In genomic region chr7:158856883-158857668, GRCh38 we compare ENCODE assay signal across 8 cellular contexts. TPM values are rescaled to one million over a fixed set of nuclear protein-coding genes. Genes with fewer than 3 reads are reported as not detected.
DNase-seq lines count a peak whose midpoint lies in the region; ATAC-seq, FAIRE-seq and TF ChIP-seq lines count a peak whose summit lies in the region.

No MANE protein-coding gene starts in this region.

- H3K4me1 ChIP-seq in DND-41 (ENCODE audit: insufficient read depth, low read length), result peaks cover 45% of the 10 kb centered on the region
- H3K4me1 ChIP-seq in OCI-LY3 (ENCODE audit: low read length), result peaks cover 12% of the 10 kb centered on the region; the same call in 1 of the 2 replicates
- no peaks in the 10 kb centered on the region for H3K4me1 ChIP-seq in esophagus (ENCODE audit: control insufficient read depth in 2 of 2, insufficient read depth in 2 of 2, low read length in 1 of 2)
- H3K4me1 ChIP-seq in pancreas, result peaks cover 0 to 10% (median 9%) of the 10 kb centered on the region in 3 donors

- H4K20me1 ChIP-seq in DND-41 (ENCODE audit: insufficient read depth, low read length) (no peaks in the 10 kb centered on the region), OCI-LY3 (ENCODE audit: insufficient read depth, low read length) (no peaks in the 10 kb centered on the region)

- H3K4me2 ChIP-seq in DND-41 (ENCODE audit: insufficient read depth, low read length) (peak overlapping the region; percentile 80), OCI-LY3 (ENCODE audit: low read length) (peak overlapping the region; percentile 88)

- H3K9me3 ChIP-seq in DND-41 (ENCODE audit: insufficient read depth, low read length, severe bottlenecking) (no peaks in the 10 kb centered on the region), OCI-LY3 (ENCODE audit: insufficient read depth, low read length) (no peaks in the 10 kb centered on the region), esophagus (ENCODE audit: control insufficient read depth in 2 of 2, insufficient read depth in 1 of 2, low read depth in 1 of 2, low read length in 1 of 2) (no peaks in the 10 kb centered on the region), pancreas (no peaks in the 10 kb centered on the region)

- TF ChIP-seq CTCF in DND-41 (IDR thresholded peaks at IDR 0.05; ENCODE audit: borderline replicate concordance, extremely low read depth, low read length, poor library complexity, severe bottlenecking) (no peak), OCI-LY3 (IDR thresholded peaks at IDR 0.05; ENCODE audit: low read depth, low read length) (no peak), pancreas (IDR thresholded peaks at IDR 0.05) (no peak)

- intact Hi-C loops in pancreas (cut with DNase I), result no loop called here

- H3K9ac ChIP-seq in DND-41 (ENCODE audit: low read depth, low read length) (peak overlapping the region; percentile 84), OCI-LY3 (ENCODE audit: low read length) (peak overlapping the region; percentile 69)

- H3K79me2 ChIP-seq in DND-41 (ENCODE audit: insufficient read depth, low read length) (peaks cover 41% of the 10 kb centered on the region), OCI-LY3 (ENCODE audit: low read length) (peaks cover 16% of the 10 kb centered on the region)

- peak overlapping the region; percentile 94 to 95 for H3K4me3 ChIP-seq in DND-41 (ENCODE audit: low read depth in 1 of 2, low read length in 2 of 2)
- peak overlapping the region; percentile 82 for H3K4me3 ChIP-seq in H7 (ENCODE audit: insufficient read depth, low read depth, low read length)
- H3K4me3 ChIP-seq in OCI-LY3 (ENCODE audit: low read length), result peak overlapping the region; percentile 89
- H3K4me3 ChIP-seq in esophagus (ENCODE audit: low read depth in 1 of 2, low read length in 2 of 2), result peak overlapping the region; percentile 78 to 94
- peak overlapping the region; percentile 54 to 97 (median 94) for H3K4me3 ChIP-seq in pancreas

- no peak for FAIRE-seq in pancreas (lab: Jason Lieb, UNC)

- WGBS in esophagus, 2 donors, result 5 to 6% methylated on average over 29 to 31 of the region's 31 CpGs
- WGBS in pancreas, 2 donors, result 3 to 6% methylated on average over 28 to 31 of the region's 31 CpGs

- H3K27me3 ChIP-seq in DND-41 (ENCODE audit: insufficient read depth, low read length, poor library complexity), result no peaks in the 10 kb centered on the region
- H3K27me3 ChIP-seq in H7 (ENCODE audit: control insufficient read depth, insufficient read depth, low read length), result no peaks in the 10 kb centered on the region
- no peaks in the 10 kb centered on the region for H3K27me3 ChIP-seq in OCI-LY3 (ENCODE audit: low read depth, low read length)
- no peaks in the 10 kb centered on the region for H3K27me3 ChIP-seq in esophagus (ENCODE audit: control insufficient read depth in 1 of 2, insufficient read depth in 2 of 2, low read length in 2 of 2)
- H3K27me3 ChIP-seq in pancreas, result no peaks in the 10 kb centered on the region

- no peak for DNase-seq in DND-41
- no peak for DNase-seq in H7
- no peak for DNase-seq in pancreas
- no peak for DNase-seq in central memory CD4-positive, alpha-beta T cell
- no peak for DNase-seq in DMS53 (lab: John Stamatoyannopoulos, UW)

- H3K27ac ChIP-seq in DND-41 (ENCODE audit: low read length) (peak overlapping the region; percentile 82), OCI-LY3 (ENCODE audit: low read length) (peak overlapping the region; percentile 16; the same call in 1 of the 2 replicates), esophagus (ENCODE audit: low read depth in 2 of 2, low read length in 1 of 2) (peak overlapping the region; percentile 75 to 83), pancreas (peak overlapping the region; percentile 61 to 70 (median 66))

- H3K36me3 ChIP-seq in DND-41 (ENCODE audit: insufficient read depth, low read length) (0 out of 2 replicates have a peak, but pooled peaks cover 4% of the 10 kb centered on the region), H7 (replicated peaks; ENCODE audit: control insufficient read depth, insufficient read depth, low read length) (no peaks in the 10 kb centered on the region), OCI-LY3 (replicated peaks; ENCODE audit: low read depth, low read length) (no peaks in the 10 kb centered on the region), esophagus (ENCODE audit: control insufficient read depth in 2 of 2, insufficient read depth in 2 of 2, low read length in 1 of 2) (no peaks in the 10 kb centered on the region), pancreas (no peaks in the 10 kb centered on the region)

- ATAC-seq in DND-41 (ENCODE audit: insufficient read depth, low read depth), result no peak; the same call in 2 of the 3 replicates
- ATAC-seq in pancreas, result no peak
- ATAC-seq in GM19463 (IDR thresholded peaks at IDR 0.05; ENCODE audit: unreplicated experiment), result no peak

- H2AFZ ChIP-seq in DND-41 (ENCODE audit: low read depth, low read length) (peak overlapping the region; percentile 97), OCI-LY3 (ENCODE audit: low read depth, low read length) (peak overlapping the region; percentile 68; the same call in 1 of the 2 replicates)

RNA-seq across cellular contexts. Expression of gene DYNC2I1, which starts 0.7 kb away (rescaled TPM):
- 5.5 and 11.8 TPM in 2 replicates for total RNA-seq in H7 (2014; rRNA removed; shearing (Covaris generic))
- polyA plus RNA-seq in esophagus, result 10 to 100 TPM in 1 of 2 donors, 1 to 10 TPM in 1; 6.0 to 12.5 TPM
- 1 to 10 TPM; 5.9 to 8.3 (median 6.7) TPM for total RNA-seq in pancreas
- polyA plus RNA-seq in pancreas, result 10 to 100 TPM; 13.2 to 13.5 TPM

RNA-seq across cellular contexts. Expression of gene ESYT2, which starts 27.8 kb away (rescaled TPM):
- 33.1 and 41.0 TPM in 2 replicates for total RNA-seq in H7 (2014; rRNA removed; shearing (Covaris generic))
- 10 to 100 TPM; 25.4 to 28.9 TPM for polyA plus RNA-seq in esophagus
- total RNA-seq in pancreas, result 10 to 100 TPM; 25.4 to 31.8 (median 28.6) TPM
- 10 to 100 TPM in 1 of 2 donors, 1 to 10 TPM in 1; 8.1 to 15.0 TPM for polyA plus RNA-seq in pancreas

Comparison
In these comparisons a context has a peak if more than half of its experiments do, and no peak if none do; other contexts are left out.
1. H3K27ac ChIP-seq: peak in every context shown above with its lines; median percentile 82 in DND-41; 79 in esophagus; 66 in pancreas; 16 in OCI-LY3.